In the genomic region with DNA sequence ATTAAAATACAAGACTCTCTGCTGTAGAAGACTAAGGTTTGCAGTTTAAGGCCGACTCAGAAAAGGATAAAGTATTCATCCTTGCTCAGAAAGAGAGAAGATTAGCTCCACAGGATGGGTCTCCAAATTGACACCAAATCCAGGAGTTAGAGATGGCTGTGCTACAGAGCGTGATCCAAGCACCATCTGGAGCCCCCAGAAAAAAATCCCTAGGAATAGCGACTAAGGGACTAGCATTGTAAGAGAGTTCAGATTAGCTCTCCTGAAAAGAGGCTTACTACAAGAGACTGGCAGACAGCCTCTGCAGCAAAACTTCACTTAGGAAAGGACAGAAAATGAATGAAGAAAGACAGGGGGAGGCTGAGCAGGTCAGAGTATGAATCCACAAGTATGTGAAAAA, we compare ENCODE assay signal across 19 cellular contexts.
"Had no signal": no experiment of that assay in that cellular context is flagged by ENCODE, and none has a peak within 500 bp of the region (broad histone marks: within the 10 kb centered on the region; RNA-seq: fewer than 3 reads in every experiment).

No MANE protein-coding gene starts in this region.

- H3K9me3 ChIP-seq: adrenal gland, ascending aorta, colonic mucosa, esophagus squamous epithelium, gastrocnemius medialis, ovary, prostate gland, spleen, thoracic aorta, upper lobe of left lung had no signal

- H3K9me3 Mint-ChIP-seq: T-helper 1 cell treated with Interleukin-12 subunit alpha and Interleukin-12 subunit beta and Interleukin-4 antibody, amounts not matched to agents 30 μg/mL and 1 μg/mL, for 36 hours had no signal

- H3K27me3 Mint-ChIP-seq: activated naive CD8-positive, alpha-beta T cell had no signal

- H3K36me3 ChIP-seq: adrenal gland, ascending aorta, colonic mucosa, gastrocnemius medialis, ovary, prostate gland, thoracic aorta, upper lobe of left lung had no signal

- H3K4me1 ChIP-seq: colonic mucosa, prostate gland had no signal

- H3K4me3 ChIP-seq: adrenal gland, ascending aorta, colonic mucosa, esophagus squamous epithelium, gastrocnemius medialis, ovary, prostate gland, spleen, thoracic aorta, upper lobe of left lung had no signal

- DNase-seq: activated gamma-delta T cell treated with Interleukin-2 at 50 U/mL for 16 hours; activated T-cell treated with anti-CD3 and anti-CD28 coated beads, Interleukin-2, amount 50 U/mL, for 1 hour; colonic mucosa; esophagus squamous epithelium; gastrocnemius medialis; hippocampal formation; left ventricle myocardium superior; mammary epithelial cell; ovary; spleen; stimulated activated CD4-positive, alpha-beta T cell treated with anti-CD3 and anti-CD28 coated beads, Interleukin-4, amount 100 ng/mL, for 1 hour; stimulated activated naive CD4-positive, alpha-beta T cell treated with Interleukin-2 at 50 U/mL for 16 hours; upper lobe of left lung had no signal

- H3K27ac Mint-ChIP-seq: activated naive CD8-positive, alpha-beta T cell; T-helper 1 cell treated with Interleukin-12 subunit alpha and Interleukin-12 subunit beta and Interleukin-4 antibody, amounts not matched to agents 30 μg/mL and 1 μg/mL, for 36 hours had no signal

- H3K27me3 ChIP-seq: adrenal gland, ascending aorta, colonic mucosa, esophagus squamous epithelium, gastrocnemius medialis, ovary, spleen, upper lobe of left lung had no signal

- H3K27ac ChIP-seq: ascending aorta, colonic mucosa, esophagus squamous epithelium, ovary, prostate gland, spleen, thoracic aorta, upper lobe of left lung had no signal

- H3K4me3 Mint-ChIP-seq: activated naive CD8-positive, alpha-beta T cell; T-helper 1 cell treated with Interleukin-12 subunit alpha and Interleukin-12 subunit beta and Interleukin-4 antibody, amounts not matched to agents 30 μg/mL and 1 μg/mL, for 36 hours had no signal

- ATAC-seq: gastrocnemius medialis, left ventricle myocardium superior had no signal
